Comparison of ENCODE assay signal across 1 cellular context in genomic region chr1:20590313-20590777, GRCh38.
TF ChIP-seq lines count a peak whose summit lies in the region.

No MANE protein-coding gene starts in this region.

TF ChIP-seq in HepG2, 621 proteins besides CTCF, POLR2A, EP300 and RAD21 (continued from another document):
- no peak for TF ChIP-seq ZNF646 (CRISPR knock-in tag; IDR thresholded peaks at IDR 0.05)
- TF ChIP-seq KLF6 (CRISPR knock-in tag; IDR thresholded peaks at IDR 0.05) = 0 out of 2 replicates have a peak, but pooled peaks have one; percentile 19
- TF ChIP-seq ZZZ3 (CRISPR knock-in tag; IDR thresholded peaks at IDR 0.05; ENCODE audit: borderline replicate concordance) = no peak
- TF ChIP-seq FOSL2 (CRISPR knock-in tag; IDR thresholded peaks at IDR 0.05) = peak; percentile 64
- TF ChIP-seq ESRRA (CRISPR knock-in tag; IDR thresholded peaks at IDR 0.05; ENCODE audit: low read depth) = no peak
- TF ChIP-seq HMG20A (CRISPR knock-in tag; IDR thresholded peaks at IDR 0.05; ENCODE audit: borderline replicate concordance) = peak; percentile 36; the same call in 1 of the 2 replicates
- no peak for TF ChIP-seq RARG (CRISPR knock-in tag; IDR thresholded peaks at IDR 0.05; ENCODE audit: low read depth)
- TF ChIP-seq ZNF652 (CRISPR knock-in tag; IDR thresholded peaks at IDR 0.05; ENCODE audit: borderline replicate concordance, low read depth) = peak; percentile 7; the same call in 1 of the 2 replicates
- no peak for TF ChIP-seq HMGXB4 (CRISPR knock-in tag; IDR thresholded peaks at IDR 0.05; ENCODE audit: borderline replicate concordance in 1 of 2, low read depth in 1 of 2)
- no peak for TF ChIP-seq ARID2 (CRISPR knock-in tag; IDR thresholded peaks at IDR 0.05; ENCODE audit: borderline replicate concordance)
- TF ChIP-seq KDM3A (CRISPR knock-in tag; IDR thresholded peaks at IDR 0.05; ENCODE audit: low read depth) = no peak
- TF ChIP-seq ZNF143 (CRISPR knock-in tag; IDR thresholded peaks at IDR 0.05) = no peak
- 0 out of 2 replicates have a peak, but pooled peaks have one; percentile 53 for TF ChIP-seq ZBTB21 (CRISPR knock-in tag; IDR thresholded peaks at IDR 0.05)
- TF ChIP-seq CREM (IDR thresholded peaks at IDR 0.05) = peak; percentile 28; the same call in 1 of the 2 replicates
- no peak for TF ChIP-seq CREM (CRISPR knock-in tag; IDR thresholded peaks at IDR 0.05)
- no peak for TF ChIP-seq SOX6 (IDR thresholded peaks at IDR 0.05)
- TF ChIP-seq SOX6 (CRISPR knock-in tag; IDR thresholded peaks at IDR 0.05) = no peak
- TF ChIP-seq ATF4 (CRISPR knock-in tag; IDR thresholded peaks at IDR 0.05) = peak in 1 of 2 experiments; percentile 67; a peak in 2 of 4 replicates
- no peak for TF ChIP-seq CHCHD3 (CRISPR knock-in tag; IDR thresholded peaks at IDR 0.05)
- TF ChIP-seq ZNF720 (CRISPR knock-in tag; IDR thresholded peaks at IDR 0.05) = no peak
- TF ChIP-seq IRF1 (CRISPR knock-in tag; IDR thresholded peaks at IDR 0.05; ENCODE audit: low read depth) = no peak
- TF ChIP-seq ZNF138 (CRISPR knock-in tag; IDR thresholded peaks at IDR 0.05; ENCODE audit: low read depth) = no peak
- no peak for TF ChIP-seq FOXA1 (IDR thresholded peaks at IDR 0.05)
- no peak for TF ChIP-seq FOXA1 (CRISPR knock-in tag; IDR thresholded peaks at IDR 0.05)
- peak; percentile 37; the same call in 1 of the 2 replicates for TF ChIP-seq HNF4A (CRISPR knock-in tag; IDR thresholded peaks at IDR 0.05)
- no peak for TF ChIP-seq ZNF256 (CRISPR knock-in tag; conservative IDR thresholded peaks at IDR 0.05)
- TF ChIP-seq GABPB1 (CRISPR knock-in tag; IDR thresholded peaks at IDR 0.05) = peak; percentile 19; the same call in 1 of the 2 replicates
- TF ChIP-seq ZNF260 (CRISPR knock-in tag; IDR thresholded peaks at IDR 0.05; ENCODE audit: borderline replicate concordance, low read depth) = no peak
- TF ChIP-seq GATAD2A (CRISPR knock-in tag; IDR thresholded peaks at IDR 0.05) = peak; percentile 71
- TF ChIP-seq DNMT3B (CRISPR knock-in tag; conservative IDR thresholded peaks at IDR 0.05) = 0 out of 2 replicates have a peak, but pooled peaks have one; percentile 5
- peak; percentile 54; the same call in 1 of the 2 replicates for TF ChIP-seq KDM6A (CRISPR knock-in tag; IDR thresholded peaks at IDR 0.05; ENCODE audit: low read depth)
- peak; percentile 35; the same call in 1 of the 2 replicates for TF ChIP-seq NR2C2 (CRISPR knock-in tag; IDR thresholded peaks at IDR 0.05; ENCODE audit: borderline replicate concordance)
- TF ChIP-seq ZFP1 (CRISPR knock-in tag; IDR thresholded peaks at IDR 0.05) = no peak
- TF ChIP-seq, protein P1, sequence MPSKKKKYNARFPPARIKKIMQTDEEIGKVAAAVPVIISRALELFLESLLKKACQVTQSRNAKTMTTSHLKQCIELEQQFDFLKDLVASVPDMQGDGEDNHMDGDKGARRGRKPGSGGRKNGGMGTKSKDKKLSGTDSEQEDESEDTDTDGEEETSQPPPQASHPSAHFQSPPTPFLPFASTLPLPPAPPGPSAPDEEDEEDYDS (CRISPR knock-in tag; IDR thresholded peaks at IDR 0.05) = no peak
